ENCODE assay signal across 8 cellular contexts in genomic region chr11:65316979-65317786, GRCh38. TPM values are rescaled to one million over a fixed set of nuclear protein-coding genes. Genes with fewer than 3 reads are reported as not detected.
DNase-seq lines count a peak whose midpoint lies in the region; ATAC-seq and TF ChIP-seq lines count a peak whose summit lies in the region.

No MANE protein-coding gene starts in this region.

- no peak overlapping the region for H2AK5ac ChIP-seq in H9 (ENCODE audit: insufficient read length, low read length)

- H4K5ac ChIP-seq in H9 (ENCODE audit: insufficient read length, low read depth, low read length) = no peak overlapping the region

- H3K56ac ChIP-seq in H9 (ENCODE audit: insufficient read length, low read depth, low read length) = no peak overlapping the region

- H3K4me1 ChIP-seq in H9 (ENCODE audit: insufficient read depth, low read length) (peaks cover 5% of the 10 kb centered on the region; the same call in 1 of the 2 replicates), right atrium auricular region (peaks cover 0 to 73% of the 10 kb centered on the region in 2 donors), gastrocnemius medialis (peaks cover 21 to 26% of the 10 kb centered on the region in 2 donors)
- H3K4me1 ChIP-seq in naive thymus-derived CD4-positive, alpha-beta T cell (ENCODE audit: control insufficient read depth in 2 of 2, insufficient read depth in 2 of 2, low read length in 2 of 2) = peaks cover 0 to 11% of the 10 kb centered on the region in 2 donors

- no peak overlapping the region for H2AFZ ChIP-seq in H9 (ENCODE audit: low read length)

- no peak overlapping the region for H4K8ac ChIP-seq in H9 (replicated peaks; ENCODE audit: insufficient read length, low read depth, low read length)

- peak overlapping the region in 2 of 3 experiments; percentile 63 to 68; a peak in 3 of 7 replicates for H3K27ac Mint-ChIP-seq in H9
- no peak overlapping the region for H3K27ac Mint-ChIP-seq in naive thymus-derived CD4-positive, alpha-beta T cell

- H3K79me2 ChIP-seq in H9 (ENCODE audit: insufficient read depth, low read length) = no peaks in the 10 kb centered on the region

- peak overlapping the region; percentile 45 for H3K4me2 ChIP-seq in H9 (ENCODE audit: insufficient read depth, insufficient read length, low read length)

- H3K4me1 Mint-ChIP-seq in H9 = peaks cover 25 to 40% of the 10 kb centered on the region in 2 experiments
- peaks cover 0 to 13% (median 5%) of the 10 kb centered on the region in 7 donors for H3K4me1 Mint-ChIP-seq in naive thymus-derived CD4-positive, alpha-beta T cell

- no peaks in the 10 kb centered on the region for H4K20me1 ChIP-seq in H9 (ENCODE audit: control insufficient read depth, insufficient read depth, insufficient read length)

- H2BK20ac ChIP-seq in H9 (ENCODE audit: low read depth, low read length, poor library complexity, severe bottlenecking) = no peak overlapping the region

- CTCF ChIA-PET in naive thymus-derived CD4-positive, alpha-beta T cell (lab: Charles Lee) = interaction anchor here (0.6 to 5.1 kb wide), 10 partner anchors 10 to 470 kb away, joined by 3 to 54 read pairs (median 4); partner anchors contain the start of gene DPF2

- peaks cover 23% of the 10 kb centered on the region for H3K27me3 Mint-ChIP-seq in H9 (ENCODE audit: low read depth)
- peaks cover 0 to 12% (median 0%) of the 10 kb centered on the region in 5 donors for H3K27me3 Mint-ChIP-seq in naive thymus-derived CD4-positive, alpha-beta T cell

- POLR2A ChIA-PET in naive thymus-derived CD4-positive, alpha-beta T cell (lab: Charles Lee) = interaction anchor here (0.6 to 3.0 kb wide), 5 partner anchors 9 to 225 kb away, joined by 3 to 22 read pairs (median 4); partner anchors contain the start of gene DPF2

- H3K27me3 ChIP-seq in H9 (ENCODE audit: insufficient read depth, low read length) (no peaks in the 10 kb centered on the region; the same call in 1 of the 2 replicates), right atrium auricular region (no peaks in the 10 kb centered on the region), gastrocnemius medialis (no peaks in the 10 kb centered on the region)
- no peaks in the 10 kb centered on the region for H3K27me3 ChIP-seq in naive thymus-derived CD4-positive, alpha-beta T cell (ENCODE audit: control insufficient read depth in 2 of 2, insufficient read depth in 2 of 2, low read length in 2 of 2)

- H3K4ac ChIP-seq in H9 (ENCODE audit: low read depth, low read length) = no peak overlapping the region

- DNase-seq in H9 (peak; percentile 81), right atrium auricular region (ENCODE audit: low spot score) (peak; percentile 81), gastrocnemius medialis (peak; percentile 49 to 79), epidermal melanocyte (ENCODE audit: insufficient read length, low spot score) (no peak)
- DNase-seq in stimulated activated naive CD8-positive, alpha-beta T cell treated with anti-CD3 and anti-CD28 coated beads, Interleukin-15, Interleukin-2, amounts not matched to agents 100 U/mL and 50 U/mL, for 24 hours = no peak
- no peak for DNase-seq in naive thymus-derived CD4-positive, alpha-beta T cell

- ATAC-seq in gastrocnemius medialis (peak; percentile 14 to 21), GM18870 (IDR thresholded peaks at IDR 0.05; ENCODE audit: unreplicated experiment) (no peak)
- no peak for ATAC-seq in stimulated activated naive CD8-positive, alpha-beta T cell treated with anti-CD3 and anti-CD28 coated beads, Interleukin-15, Interleukin-2, amounts not matched to agents 100 U/mL and 50 U/mL, for 24 hours
- no peak for ATAC-seq in naive thymus-derived CD4-positive, alpha-beta T cell

- H3K36me3 ChIP-seq in right atrium auricular region = peaks cover 19% of the 10 kb centered on the region
- peaks cover 0 to 14% of the 10 kb centered on the region in 2 donors for H3K36me3 ChIP-seq in gastrocnemius medialis
- peaks cover 0 to 6% (median 0%) of the 10 kb centered on the region in 3 experiments for H3K36me3 ChIP-seq in naive thymus-derived CD4-positive, alpha-beta T cell (ENCODE audit: control insufficient read depth in 2 of 3, insufficient read depth in 3 of 3, low read length in 3 of 3)

- H3K9me3 Mint-ChIP-seq in H9 = no peaks in the 10 kb centered on the region
- no peaks in the 10 kb centered on the region for H3K9me3 Mint-ChIP-seq in naive thymus-derived CD4-positive, alpha-beta T cell

- no peak for TF ChIP-seq POLR2A in gastrocnemius medialis (IDR thresholded peaks at IDR 0.05)

- WGBS in H9 (ENCODE audit: extremely low coverage, insufficient read length, low lambda C conversion rate) = no CpG with 5 or more reads among the region's 14 CpGs

- intact Hi-C loops in gastrocnemius medialis (cut with DNase I; ENCODE audit: low total_unique reads) = no loop called here
- intact Hi-C loops in naive thymus-derived CD4-positive, alpha-beta T cell (cut with micrococcal nuclease) = loop anchor here in 1 of 2 donors (10.0 kb wide), 1 partner anchor 202 kb away; the partner anchor contains the start of genes TM7SF2 and ZNHIT2

- no peak overlapping the region for H4K91ac ChIP-seq in H9 (ENCODE audit: insufficient read length, low read depth, low read length)

- H3K23me2 ChIP-seq in H9 (ENCODE audit: insufficient read length, low read depth, low read length, poor library complexity, severe bottlenecking) = peaks cover 17% of the 10 kb centered on the region

- H3K4me3 ChIP-seq in right atrium auricular region (peak overlapping the region; percentile 90 to 96), gastrocnemius medialis (peak overlapping the region; percentile 83 to 95 (median 92))
- no peak overlapping the region for H3K4me3 ChIP-seq in naive thymus-derived CD4-positive, alpha-beta T cell (ENCODE audit: low read length)

- no peak overlapping the region for H3K23ac ChIP-seq in H9 (ENCODE audit: insufficient read length, low read depth, low read length)

- peaks cover 10 to 18% (median 17%) of the 10 kb centered on the region in 3 experiments; a peak in 6 of 7 replicates for H3K36me3 Mint-ChIP-seq in H9 (ENCODE audit: insufficient read depth in 1 of 3, low read depth in 3 of 3)
- no peaks in the 10 kb centered on the region for H3K36me3 Mint-ChIP-seq in naive thymus-derived CD4-positive, alpha-beta T cell

- H3K79me1 ChIP-seq in H9 (ENCODE audit: insufficient read depth, low read depth, low read length, poor library complexity, severe bottlenecking) = peaks cover 4% of the 10 kb centered on the region

- H3K9me3 ChIP-seq in H9 (ENCODE audit: control insufficient read depth, low read depth, low read length) (no peaks in the 10 kb centered on the region), right atrium auricular region (no peaks in the 10 kb centered on the region), gastrocnemius medialis (no peaks in the 10 kb centered on the region)
- no peaks in the 10 kb centered on the region for H3K9me3 ChIP-seq in naive thymus-derived CD4-positive, alpha-beta T cell (ENCODE audit: control insufficient read depth in 2 of 3, low read length in 3 of 3)

- TF ChIP-seq CTCF in H9 (conservative IDR thresholded peaks at IDR 0.05) = no peak
- TF ChIP-seq CTCF in VCaP (conservative IDR thresholded peaks at IDR 0.05) = no peak
- TF ChIP-seq CTCF in right atrium auricular region (IDR thresholded peaks at IDR 0.05) = peak in 1 of 2 donors; percentile 10
- TF ChIP-seq CTCF in gastrocnemius medialis (IDR thresholded peaks at IDR 0.05 in 4 of 5, conservative IDR thresholded peaks at IDR 0.05 in 1 of 5) = no peak

- H2BK5ac ChIP-seq in H9 (ENCODE audit: insufficient read length, low read length) = no peak overlapping the region

- H3K18ac ChIP-seq in H9 (ENCODE audit: insufficient read length, low read depth, low read length) = no peak overlapping the region

- H3K4me3 Mint-ChIP-seq in H9 = peak overlapping the region; percentile 77 to 88
- peak overlapping the region in 3 of 10 donors; percentile 43 to 82 (median 64) for H3K4me3 Mint-ChIP-seq in naive thymus-derived CD4-positive, alpha-beta T cell

- no peak overlapping the region for H2BK120ac ChIP-seq in H9 (ENCODE audit: low read depth, low read length, poor library complexity, severe bottlenecking)

- H3K27ac ChIP-seq in H9 (ENCODE audit: insufficient read length, low read depth, low read length) (no peak overlapping the region), VCaP (peak overlapping the region; percentile 98), right atrium auricular region (peak overlapping the region; percentile 93 to 97), gastrocnemius medialis (peak overlapping the region; percentile 86 to 92 (median 90))
- H3K27ac ChIP-seq in naive thymus-derived CD4-positive, alpha-beta T cell (ENCODE audit: low read depth, low read length) = no peak overlapping the region

- H3K9ac ChIP-seq in H9 (ENCODE audit: extremely low read depth, insufficient read length, low read length) = no peak overlapping the region

- H3K14ac ChIP-seq in H9 (ENCODE audit: insufficient read depth, low read length) = 0 out of 2 replicates have a peak overlapping the region, but pooled peaks have one; percentile 12

- in situ Hi-C loops in gastrocnemius medialis (cut with MboI; ENCODE audit: low sequenced_read_pairs in 4 of 4) = loop anchor here in 2 of 4 donors (5.0 to 10.0 kb wide), 2 partner anchors 90 to 92 kb away; no protein-coding TSS in a partner anchor

- H3T11ph ChIP-seq in H9 (ENCODE audit: low read length) = no peak overlapping the region

- H2BK15ac ChIP-seq in H9 (ENCODE audit: low read depth, low read length) = no peak overlapping the region

- no peak overlapping the region for H2BK12ac ChIP-seq in H9 (ENCODE audit: insufficient read length, low read depth, low read length)

RNA-seq across cellular contexts. Expression of gene CDC42EP2, which starts 2.5 kb away (rescaled TPM):
- 10.9 and 11.9 TPM in 2 replicates for total RNA-seq in H9 (2021)
- total RNA-seq in right atrium auricular region = 10 to 100 TPM; 14.4 to 31.0 TPM
- 10 to 100 TPM in 1 of 4 donors, 1 to 10 TPM in 3; 5.0 to 11.6 (median 5.6) TPM for total RNA-seq in gastrocnemius medialis
- total RNA-seq in naive thymus-derived CD4-positive, alpha-beta T cell = 1 to 10 TPM in 2 of 5 experiments, under 1 TPM in 3; 0.58 to 1.8 (median 0.89) TPM
- not detected for polyA plus RNA-seq in naive thymus-derived CD4-positive, alpha-beta T cell

RNA-seq across cellular contexts. Expression of gene DPF2, which starts 16.5 kb away (rescaled TPM):
- total RNA-seq in H9 (2021) = 75.3 and 81.4 TPM in 2 replicates
- total RNA-seq in right atrium auricular region = 10 to 100 TPM; 46.3 TPM
- 10 to 100 TPM; 22.4 to 46.4 (median 36.1) TPM for total RNA-seq in gastrocnemius medialis
- total RNA-seq in naive thymus-derived CD4-positive, alpha-beta T cell = 10 to 100 TPM; 45.3 to 99.3 (median 88.1) TPM
- polyA plus RNA-seq in naive thymus-derived CD4-positive, alpha-beta T cell = 10 to 100 TPM; 52.4 to 70.6 TPM

RNA-seq across cellular contexts. Expression of gene TIGD3, which starts 37.4 kb away (rescaled TPM):
- total RNA-seq in H9 (2021) (0.66 and 1.2 TPM in 2 replicates), right atrium auricular region (under 1 TPM in 1 of 2 donors, not detected in 1; 0.22 TPM), gastrocnemius medialis (under 1 TPM; 0.16 to 0.71 (median 0.48) TPM)
- 1 to 10 TPM in 4 of 5 experiments, under 1 TPM in 1; 0.39 to 2.0 (median 1.6) TPM for total RNA-seq in naive thymus-derived CD4-positive, alpha-beta T cell
- polyA plus RNA-seq in naive thymus-derived CD4-positive, alpha-beta T cell = under 1 TPM; 0.45 to 0.75 TPM

RNA-seq across cellular contexts. Expression of gene POLA2, which starts 55.4 kb away (rescaled TPM):
- total RNA-seq in H9 (2021) (37.7 and 41.5 TPM in 2 replicates), right atrium auricular region (10 to 100 TPM in 1 of 2 donors, 1 to 10 TPM in 1; 4.5 to 12.4 TPM), gastrocnemius medialis (1 to 10 TPM; 2.9 to 9.2 (median 6.9) TPM)
- 10 to 100 TPM; 13.4 to 51.6 (median 27.8) TPM for total RNA-seq in naive thymus-derived CD4-positive, alpha-beta T cell
- 10 to 100 TPM in 1 of 2 donors, 1 to 10 TPM in 1; 9.0 to 12.9 TPM for polyA plus RNA-seq in naive thymus-derived CD4-positive, alpha-beta T cell

Comparison
In these comparisons a context has a peak if more than half of its experiments do, and no peak if none do; other contexts are left out.
1. DNase-seq: peak in H9 (single experiment), right atrium auricular region (single experiment) and gastrocnemius medialis (2 of 2); none in stimulated activated naive CD8-positive, alpha-beta T cell treated with anti-CD3 and anti-CD28 coated beads, Interleukin-15, Interleukin-2, amounts not matched to agents 100 U/mL and 50 U/mL, for 24 hours (single experiment), naive thymus-derived CD4-positive, alpha-beta T cell (0 of 9) and epidermal melanocyte (single experiment).
2. H3K27ac ChIP-seq: peak in VCaP (single experiment), right atrium auricular region (2 of 2) and gastrocnemius medialis (4 of 4); none in H9 (single experiment) and naive thymus-derived CD4-positive, alpha-beta T cell (single experiment).
3. H3K27ac Mint-ChIP-seq: peak in H9 (2 of 3); none in naive thymus-derived CD4-positive, alpha-beta T cell (0 of 9).
4. ATAC-seq: peak in gastrocnemius medialis (2 of 2); none in stimulated activated naive CD8-positive, alpha-beta T cell treated with anti-CD3 and anti-CD28 coated beads, Interleukin-15, Interleukin-2, amounts not matched to agents 100 U/mL and 50 U/mL, for 24 hours (single experiment), naive thymus-derived CD4-positive, alpha-beta T cell (single experiment) and GM18870 (single experiment).